1 cellular context compared by ENCODE assay signal in the genomic region with DNA sequence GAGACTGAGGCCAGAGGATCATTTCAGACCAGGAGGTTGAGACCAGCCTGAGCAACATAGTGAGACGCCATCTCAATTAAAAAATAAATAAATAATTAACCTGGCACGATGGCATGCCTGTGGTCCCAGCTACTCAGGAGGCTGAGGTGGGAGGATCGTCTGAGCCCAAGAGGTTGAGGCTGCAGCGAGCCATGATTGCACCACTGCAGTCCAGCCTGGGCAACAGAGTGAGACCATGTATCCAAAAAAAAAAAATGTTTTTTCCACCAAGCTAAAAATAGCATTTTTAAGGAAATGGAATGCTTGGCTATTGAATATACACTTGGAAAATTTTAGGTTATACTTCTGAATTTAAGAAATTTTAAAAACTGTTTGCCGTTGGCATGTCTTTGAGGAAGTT.
A peak's percentile ranks its signal among the peaks of the same experiment; 100 is the strongest.
TF ChIP-seq lines count a peak whose summit lies in the region.

No MANE protein-coding gene starts in this region.

TF ChIP-seq in GM12878, 131 proteins besides CTCF, POLR2A, EP300 and RAD21:
- TF ChIP-seq EZH2 (IDR thresholded peaks at IDR 0.05; ENCODE audit: borderline replicate concordance, control insufficient read depth, low read depth, low read length) (no peak), MXI1 (IDR thresholded peaks at IDR 0.05; ENCODE audit: low read depth, low read length) (0 out of 2 replicates have a peak, but pooled peaks have one; percentile 1), IRF4 (IDR thresholded peaks at IDR 0.05; ENCODE audit: low read depth, low read length) (no peak), PAX8 (IDR thresholded peaks at IDR 0.05) (no peak), MYC (IDR thresholded peaks at IDR 0.05; ENCODE audit: insufficient read depth, insufficient read length, insufficient replicate concordance, low read length, severe bottlenecking) (no peak), SMARCA5 (IDR thresholded peaks at IDR 0.05) (peak; percentile 64; the same call in 1 of the 2 replicates)
